In the genomic region with DNA sequence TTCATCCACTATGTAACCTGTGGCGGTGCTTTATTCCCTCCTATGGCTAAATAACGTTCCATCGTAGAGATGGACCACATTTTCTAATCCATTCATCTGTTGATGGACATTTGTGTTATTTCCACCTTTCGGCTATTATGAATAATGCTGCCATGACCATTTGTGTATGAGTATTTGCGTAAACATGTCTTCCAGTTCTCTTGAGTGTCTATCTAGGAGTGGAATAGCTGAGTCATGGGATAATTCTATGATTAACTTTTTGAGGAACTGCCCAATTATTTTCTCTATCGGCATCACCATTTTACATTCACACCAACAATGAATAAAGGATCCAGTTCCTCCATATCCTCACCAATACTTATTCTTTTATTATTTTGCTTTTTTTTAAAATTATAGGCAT, we compare ENCODE assay signal across 28 cellular contexts.
"Had no signal": no experiment of that assay in that cellular context is flagged by ENCODE, and none has a peak within 500 bp of the region (broad histone marks: within the 10 kb centered on the region; RNA-seq: fewer than 3 reads in every experiment).

No MANE protein-coding gene starts in this region.

- H3K4me3 ChIP-seq: psoas muscle, skin epidermis, smooth muscle cell, spleen, suprapubic skin, testis, tibial artery, transverse colon, upper lobe of right lung, uterus had no signal

- H3K27ac ChIP-seq: neutrophil, parathyroid adenoma, psoas muscle, skin epidermis, spleen, suprapubic skin, testis, tibial artery, transverse colon, upper lobe of right lung, uterus had no signal

- DNase-seq: naive thymus-derived CD8-positive, alpha-beta T cell; nephron progenitor cell; nucleus accumbens; posterior cingulate gyrus; psoas muscle; right cardiac atrium; stimulated activated CD4-positive, alpha-beta T cell treated with anti-CD3 and anti-CD28 coated beads, Interleukin-12 subunit alpha, Interleukin-12 subunit beta, amount 100 ng/mL, for 4 hours; stimulated activated CD4-positive, alpha-beta T cell treated with anti-CD3 and anti-CD28 coated beads, Interleukin-1b, Interleukin-23, amount 100 ng/mL, for 48 hours; stimulated activated CD4-positive, alpha-beta T cell treated with anti-CD3 and anti-CD28 coated beads, Interleukin-4, amount 100 ng/mL, for 1 hour; stimulated activated CD4-positive, alpha-beta T cell treated with anti-CD3 and anti-CD28 coated beads, Interleukin-4, amount 100 ng/mL, for 4 hours; stimulated activated CD8-positive, alpha-beta memory T cell treated with anti-CD3 and anti-CD28 coated beads, Interleukin-4, amount 100 ng/mL, for 48 hours; stimulated activated naive CD4-positive, alpha-beta T cell; stimulated activated naive CD8-positive, alpha-beta T cell treated with anti-CD3 and anti-CD28 coated beads, Interleukin-15, amount 100 ng/mL, for 72 hours; stimulated activated naive CD8-positive, alpha-beta T cell treated with anti-CD3 and anti-CD28 coated beads, Interleukin-15, Interleukin-2, amounts not matched to agents 100 U/mL and 50 U/mL, for 24 hours; substantia nigra; tibial artery; transverse colon; upper lobe of right lung; uterus had no signal

- H3K4me2 ChIP-seq: smooth muscle cell had no signal

- H3K27me3 ChIP-seq: neutrophil, testis, transverse colon, upper lobe of right lung, uterus had no signal

- H3K4me1 ChIP-seq: parathyroid adenoma, psoas muscle, suprapubic skin, tibial artery, transverse colon, upper lobe of right lung, uterus had no signal

- H3K36me3 ChIP-seq: neutrophil, spleen, suprapubic skin, tibial artery, transverse colon, upper lobe of right lung, uterus had no signal

- H3K9me3 ChIP-seq: neutrophil, testis, transverse colon had no signal

- ATAC-seq: naive thymus-derived CD8-positive, alpha-beta T cell; psoas muscle; right cardiac atrium; sciatic nerve; stimulated activated memory B cell treated with anti-CD40 and anti-IgM and Interleukin-4, amounts not matched to agents 10 μg/mL and 1 μg/mL and 100 μg/mL, for 72 hours; stimulated activated naive CD8-positive, alpha-beta T cell treated with anti-CD3 and anti-CD28 coated beads, Interleukin-15, amount 100 ng/mL, for 72 hours; stimulated activated naive CD8-positive, alpha-beta T cell treated with anti-CD3 and anti-CD28 coated beads, Interleukin-15, Interleukin-2, amounts not matched to agents 100 U/mL and 50 U/mL, for 24 hours; upper lobe of right lung had no signal
